ENCODE assay signal across 8 cellular contexts in genomic region chr20:46161921-46162320, GRCh38. TPM values are rescaled to one million over a fixed set of nuclear protein-coding genes. Genes with fewer than 3 reads are reported as not detected.
"Had no signal": no experiment of that assay in that cellular context is flagged by ENCODE, and none has a peak within 500 bp of the region (broad histone marks: within the 10 kb centered on the region; RNA-seq: fewer than 3 reads in every experiment).

No MANE protein-coding gene starts in this region.

- H3K27ac Mint-ChIP-seq: IgD-negative memory B cell had no signal

- H3K27ac ChIP-seq: HL-60 had no signal

- H3K4me3 ChIP-seq: K562 had no signal

- ATAC-seq: HepG2, K562 had no signal

- H3K4me1 Mint-ChIP-seq: IgD-negative memory B cell had no signal

- H3K4me3 Mint-ChIP-seq: IgD-negative memory B cell had no signal

- H3K36me3 Mint-ChIP-seq: IgD-negative memory B cell had no signal

- H3K9me3 Mint-ChIP-seq: IgD-negative memory B cell had no signal

- DNase-seq: IMR-90, KBM-7 had no signal

RNA-seq across cellular contexts. Expression of gene CD40, which starts 43.8 kb away (rescaled TPM):
- total RNA-seq: HT-29, HT1080 had no signal
